Comparison of ENCODE assay signal across 8 cellular contexts in the genomic region with DNA sequence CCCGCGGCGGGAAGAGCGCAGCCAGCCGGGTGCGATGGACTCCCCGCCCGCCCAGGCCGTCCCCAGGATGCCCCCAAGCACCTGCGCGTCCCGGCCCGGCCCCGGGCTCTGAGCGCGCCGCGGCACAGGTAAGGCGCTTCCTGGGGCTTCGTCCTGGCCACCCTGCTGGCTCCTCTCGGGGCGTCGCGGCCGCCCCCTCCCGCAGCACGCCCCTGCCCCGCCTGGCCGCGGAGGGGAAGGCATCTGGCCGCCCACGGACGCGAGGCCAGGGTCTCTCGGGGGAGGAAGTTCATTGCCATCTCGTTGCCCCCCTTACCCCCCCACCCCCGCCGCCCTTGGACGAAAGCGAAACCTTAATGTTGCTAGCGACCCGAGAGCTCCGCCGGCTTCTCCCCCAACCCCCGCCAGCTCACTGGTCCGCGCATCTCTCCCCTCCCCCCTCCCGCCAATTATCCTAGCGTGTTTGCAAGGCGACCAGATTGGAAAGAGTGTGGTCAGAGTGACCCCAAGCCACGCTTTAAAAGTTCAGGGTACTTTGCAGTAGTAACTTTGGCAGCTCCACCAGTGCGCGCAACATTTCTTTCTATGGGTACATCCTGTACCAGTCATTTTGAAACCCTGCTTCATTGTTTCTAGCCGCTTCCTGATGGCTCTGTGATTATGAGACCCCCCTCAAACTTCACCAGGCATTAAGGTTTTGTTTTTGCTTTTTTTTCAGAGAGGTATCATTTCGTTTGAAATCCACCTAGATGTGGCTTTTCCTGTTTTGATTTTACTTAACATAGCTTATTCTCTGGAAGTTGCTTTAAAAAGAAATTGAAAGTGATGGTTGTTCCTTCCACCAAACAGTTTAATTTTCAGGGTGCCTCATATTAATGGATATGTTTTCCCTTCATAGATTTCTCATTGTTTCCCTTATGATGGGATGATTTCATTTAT. TPM values are rescaled to one million over a fixed set of nuclear protein-coding genes. Genes with fewer than 3 reads are reported as not detected.
DNase-seq lines count a peak whose midpoint lies in the region; ATAC-seq and TF ChIP-seq lines count a peak whose summit lies in the region.

No MANE protein-coding gene starts in this region.

- in situ Hi-C loops in mammary epithelial cell (cut with MboI; ENCODE audit: low sequenced_read_pairs in 2 of 2): no loop called here

- H3K27ac ChIP-seq in mammary epithelial cell (ENCODE audit: insufficient read depth, low read depth, low read length): no peak overlapping the region

- DNase-seq in COR-L47 (lab: John Stamatoyannopoulos, UW) (peak; percentile 53), T-helper 9 cell (peak; percentile 27), mammary epithelial cell (peak; percentile 5), left lobe of liver (ENCODE audit: low spot score) (peak; percentile 59), NCI-H345 (lab: John Stamatoyannopoulos, UW) (no peak)
- DNase-seq in stimulated activated CD4-positive, alpha-beta T cell treated with anti-CD3 and anti-CD28 coated beads, Interleukin-4, amount 100 ng/mL, for 24 hours: peak; percentile 45

- CTCF ChIA-PET in mammary epithelial cell (lab: Charles Lee; ENCODE audit: low non-redundant PET): no interaction called here

- 2% methylated on average over 7 of the region's 55 CpGs for WGBS in mammary epithelial cell (ENCODE audit: low coverage, missing lambda C conversion rate)

- dilution Hi-C loops in mammary epithelial cell (cut with HindIII; ENCODE audit: low sequenced_read_pairs): no loop called here

- no peaks in the 10 kb centered on the region for H3K36me3 ChIP-seq in mammary epithelial cell (ENCODE audit: insufficient read depth, low read length)

- no peaks in the 10 kb centered on the region for H3K9me3 ChIP-seq in mammary epithelial cell (replicated peaks; ENCODE audit: insufficient read depth, low read length)

- TF ChIP-seq CTCF in mammary epithelial cell (conservative IDR thresholded peaks at IDR 0.05 in 1 of 2, IDR thresholded peaks at IDR 0.05 in 1 of 2; ENCODE audit: extremely low read depth in 1 of 2, insufficient read depth in 1 of 2, low read depth in 1 of 2, low read length in 2 of 2): no peak

- H3K4me1 ChIP-seq in mammary epithelial cell (ENCODE audit: insufficient read depth, low read length): peaks cover 14% of the 10 kb centered on the region

- H3K27me3 ChIP-seq in mammary epithelial cell (ENCODE audit: insufficient read depth, low read length): peaks cover 11% of the 10 kb centered on the region

- no peaks in the 10 kb centered on the region for H3K79me2 ChIP-seq in mammary epithelial cell (ENCODE audit: insufficient read depth, low read length)

- intact Hi-C loops in mammary epithelial cell (cut with micrococcal nuclease): loop anchor here (2.0 kb wide), 1 partner anchor 89 kb away; no protein-coding TSS in a partner anchor

- H4K20me1 ChIP-seq in mammary epithelial cell (ENCODE audit: insufficient read depth, low read length): no peaks in the 10 kb centered on the region

- peak overlapping the region; percentile 52 to 57 (median 55) for H3K4me3 ChIP-seq in mammary epithelial cell (replicated peaks in 1 of 3; ENCODE audit: insufficient read depth in 1 of 3, low read depth in 2 of 3, low read length in 3 of 3)

- ATAC-seq in GM19463 (IDR thresholded peaks at IDR 0.05; ENCODE audit: unreplicated experiment): peak; percentile 47
- ATAC-seq in HG03571 (IDR thresholded peaks at IDR 0.05; ENCODE audit: unreplicated experiment): peak; percentile 56
- ATAC-seq in left lobe of liver: peak; percentile 59

- H3K4me2 ChIP-seq in mammary epithelial cell (ENCODE audit: insufficient read depth, low read depth, low read length): peak overlapping the region; percentile 95

- no peak overlapping the region for H3K9ac ChIP-seq in mammary epithelial cell (ENCODE audit: insufficient read depth, low read length)

- no TSS peak for BruUV-seq in mammary epithelial cell (replicated peaks; lab: Mats Ljungman, UMichigan)

- peak overlapping the region; percentile 65 for H2AFZ ChIP-seq in mammary epithelial cell (ENCODE audit: low read depth, low read length)

RNA-seq across cellular contexts. Expression of gene TBC1D1, which starts 0.6 kb away (rescaled TPM):
- total RNA-seq in mammary epithelial cell (10 to 100 TPM; 58.5 to 63.0 TPM), left lobe of liver (28.0 TPM)
- 40.0 TPM for polyA plus RNA-seq in mammary epithelial cell
- polyA minus RNA-seq in mammary epithelial cell: 83.3 TPM
